In the genomic region with DNA sequence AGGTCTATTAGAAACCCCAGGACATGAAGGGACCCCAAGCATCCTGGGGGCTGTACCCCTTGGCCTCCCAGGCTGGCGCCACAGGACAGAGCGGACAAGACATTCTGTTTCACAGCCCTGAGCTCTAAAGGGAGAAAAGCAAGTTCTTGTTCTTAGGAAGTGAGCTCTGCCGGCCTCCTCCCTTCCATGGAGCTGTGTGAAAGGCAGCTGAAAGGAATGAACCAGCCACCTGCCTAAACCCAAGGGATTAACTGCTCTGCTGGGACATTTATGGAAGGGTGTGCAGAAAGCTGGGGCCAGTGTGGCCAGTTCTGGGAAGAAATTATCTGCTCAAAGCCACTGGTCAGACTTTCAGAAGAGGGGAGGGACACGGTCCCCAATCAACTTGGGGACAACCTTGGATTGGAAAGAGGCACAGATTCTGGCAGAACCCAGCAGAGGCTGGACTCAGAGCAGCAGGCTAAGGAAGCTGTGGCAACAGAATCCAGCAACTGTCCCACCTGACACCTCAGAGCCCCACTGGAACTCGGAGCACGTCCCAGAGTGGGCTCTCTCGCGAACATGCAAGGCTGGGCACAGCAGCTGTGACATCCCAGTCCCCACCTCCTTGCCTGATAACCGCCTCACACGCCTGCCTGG, we compare ENCODE assay signal across 8 cellular contexts.
DNase-seq lines count a peak whose midpoint lies in the region; ATAC-seq and TF ChIP-seq lines count a peak whose summit lies in the region.

No MANE protein-coding gene starts in this region.

- H3K27me3 ChIP-seq in DOHH2 (ENCODE audit: control insufficient read depth, low read length) (peaks cover 43% of the 10 kb centered on the region), mucosa of rectum (ENCODE audit: control insufficient read depth in 2 of 2, insufficient read depth in 2 of 2, low read length in 2 of 2) (no peaks in the 10 kb centered on the region)

- peaks cover 10% of the 10 kb centered on the region; the same call in 1 of the 2 replicates for H3K36me3 ChIP-seq in DOHH2 (ENCODE audit: control insufficient read depth, low read length)
- peaks cover 35% of the 10 kb centered on the region for H3K36me3 ChIP-seq in KOPT-K1 (ENCODE audit: insufficient read depth, low read length)
- H3K36me3 ChIP-seq in mucosa of rectum (ENCODE audit: control insufficient read depth in 2 of 2, insufficient read depth in 2 of 2, low read length in 2 of 2) = peaks cover 18 to 28% of the 10 kb centered on the region in 2 donors

- DNase-seq in central memory CD8-positive, alpha-beta T cell (ENCODE audit: low spot score in 2 of 2) = no peak
- DNase-seq in globus pallidus (ENCODE audit: low spot score) (no peak), GM19238 (ENCODE audit: insufficient read length, low spot score) (no peak), GM20000 (ENCODE audit: low spot score) (no peak), OCI-M1 (lab: John Stamatoyannopoulos, UW) (no peak)

- H3K27me3 Mint-ChIP-seq in central memory CD8-positive, alpha-beta T cell = no peaks in the 10 kb centered on the region

- H4K20me1 ChIP-seq in DOHH2 (ENCODE audit: control insufficient read depth, insufficient read depth, low read depth, low read length) = peaks cover 10% of the 10 kb centered on the region; the same call in 1 of the 2 replicates

- no peak for TF ChIP-seq CTCF in DOHH2 (IDR thresholded peaks at IDR 0.05; ENCODE audit: low read depth, low read length, poor library complexity, severe bottlenecking)
- TF ChIP-seq CTCF in GM20000 (IDR thresholded peaks at IDR 0.05; ENCODE audit: extremely low read depth, missing control alignments) = no peak

- H3K9me3 ChIP-seq in DOHH2 (ENCODE audit: control insufficient read depth, insufficient read depth, low read length) (no peaks in the 10 kb centered on the region), KOPT-K1 (ENCODE audit: insufficient read depth, low read length, poor library complexity, severe bottlenecking) (no peaks in the 10 kb centered on the region), mucosa of rectum (ENCODE audit: control insufficient read depth in 2 of 2, low read length in 2 of 2) (no peaks in the 10 kb centered on the region)

- peak overlapping the region; percentile 97 for H3K4me3 Mint-ChIP-seq in central memory CD8-positive, alpha-beta T cell

- H3K4me2 ChIP-seq in DOHH2 (ENCODE audit: low read length) = peak overlapping the region; percentile 93

- H3K79me2 ChIP-seq in DOHH2 (ENCODE audit: control insufficient read depth, low read length) = peaks cover 25% of the 10 kb centered on the region

- H3K9me2 ChIP-seq in DOHH2 (replicated peaks; ENCODE audit: control insufficient read depth, low read length) = no peaks in the 10 kb centered on the region

- H3K9ac ChIP-seq in mucosa of rectum (ENCODE audit: low read depth in 1 of 2, low read length in 2 of 2) = peak overlapping the region; percentile 80 to 91

- H3K4me1 Mint-ChIP-seq in central memory CD8-positive, alpha-beta T cell = peaks cover 30% of the 10 kb centered on the region

- H3K27ac Mint-ChIP-seq in central memory CD8-positive, alpha-beta T cell (ENCODE audit: low read depth) = peak overlapping the region; percentile 93

- H3K4me1 ChIP-seq in DOHH2 (ENCODE audit: control insufficient read depth, low read length) (peaks cover 45% of the 10 kb centered on the region), mucosa of rectum (ENCODE audit: control insufficient read depth in 2 of 2, insufficient read depth in 2 of 2, low read length in 2 of 2) (peaks cover 30 to 34% of the 10 kb centered on the region in 2 donors)

- peaks cover 46% of the 10 kb centered on the region for H3K36me3 Mint-ChIP-seq in central memory CD8-positive, alpha-beta T cell (ENCODE audit: insufficient read depth)

- H3K9me3 Mint-ChIP-seq in central memory CD8-positive, alpha-beta T cell = no peaks in the 10 kb centered on the region

- H3F3A ChIP-seq in DOHH2 (ENCODE audit: control insufficient read depth, insufficient read depth) = peaks cover 10% of the 10 kb centered on the region

- H3K4me3 ChIP-seq in DOHH2 (ENCODE audit: low read length) (peak overlapping the region; percentile 80), mucosa of rectum (ENCODE audit: low read length in 2 of 2) (peak overlapping the region; percentile 81 to 89)

- H3K27ac ChIP-seq in DOHH2 (ENCODE audit: low read depth, low read length) (no peak overlapping the region), KOPT-K1 (ENCODE audit: low read depth, low read length, poor library complexity, severe bottlenecking) (peak overlapping the region; percentile 55), mucosa of rectum (ENCODE audit: low read depth in 2 of 2, low read length in 2 of 2) (peak overlapping the region; percentile 95 to 98)

- no peak for ATAC-seq in central memory CD8-positive, alpha-beta T cell (replicated peaks; ENCODE audit: extremely low read depth, poor library complexity, severe bottlenecking)
